In the genomic region with DNA sequence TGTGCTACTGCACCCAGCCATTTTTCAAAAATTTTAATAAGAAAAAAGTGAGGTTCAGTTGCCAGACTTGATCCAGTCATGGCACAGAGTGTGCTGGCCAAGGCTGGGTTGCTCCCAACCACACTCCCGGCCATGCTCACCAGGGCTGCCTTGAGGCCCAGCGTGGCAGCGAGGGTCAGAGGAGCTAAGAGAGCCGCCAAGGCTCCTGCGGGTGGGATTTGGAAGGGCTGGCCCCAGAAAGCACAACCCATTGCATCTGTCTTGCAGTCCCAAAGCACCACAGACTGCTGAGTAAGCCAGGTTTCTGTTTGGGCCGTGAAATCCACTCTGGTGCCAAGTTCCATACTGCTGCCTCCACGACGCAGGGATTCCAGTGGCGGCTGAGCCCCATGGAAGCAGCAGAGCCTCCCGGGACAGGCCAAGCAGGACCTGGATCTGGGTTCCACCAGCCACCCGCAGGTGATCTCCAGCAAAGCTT, we compare ENCODE assay signal across 9 cellular contexts. TPM values are rescaled to one million over a fixed set of nuclear protein-coding genes. Genes with fewer than 3 reads are reported as not detected.
A peak's percentile ranks its signal among the peaks of the same experiment; 100 is the strongest.
DNase-seq lines count a peak whose midpoint lies in the region; ATAC-seq and TF ChIP-seq lines count a peak whose summit lies in the region.
"Had no signal": no experiment of that assay in that cellular context is flagged by ENCODE, and none has a peak within 500 bp of the region (broad histone marks: within the 10 kb centered on the region; RNA-seq: fewer than 3 reads in every experiment).

No MANE protein-coding gene starts in this region.

- peaks cover 64 to 91% (median 80%) of the 10 kb centered on the region in 7 donors for H3K4me1 Mint-ChIP-seq in naive thymus-derived CD4-positive, alpha-beta T cell
- H3K4me1 Mint-ChIP-seq in T-helper 2 cell treated with Interferon-gamma antibody and Interleukin-4, amounts not matched to agents 5 μg/mL and 100 μg/mL, for 36 hours (ENCODE audit: low read depth): peaks cover 60% of the 10 kb centered on the region

- H4K5ac ChIP-seq in IMR-90 (ENCODE audit: low read depth, low read length): peak overlapping the region; percentile 80

- POLR2A ChIA-PET in A673 (lab: Charles Lee; ENCODE audit: low non-redundant PET): interaction anchor here (0.6 kb wide), 1 partner anchor 141 kb away, joined by 14 read pairs; no protein-coding TSS in a partner anchor
- POLR2A ChIA-PET in IMR-90 (lab: Charles Lee; ENCODE audit: unreplicated experiment): no interaction called here
- POLR2A ChIA-PET in naive thymus-derived CD4-positive, alpha-beta T cell (lab: Charles Lee): no interaction called here

- H2AK5ac ChIP-seq in IMR-90 (ENCODE audit: low read depth, low read length): peak overlapping the region; percentile 97

- peaks cover 50% of the 10 kb centered on the region for H3K9me1 ChIP-seq in IMR-90 (ENCODE audit: insufficient read depth, low read length)

- no peak for ATAC-seq in IMR-90 (ENCODE audit: low read depth)
- no peak for ATAC-seq in naive thymus-derived CD4-positive, alpha-beta T cell

- H2BK20ac ChIP-seq in IMR-90 (ENCODE audit: low read depth, low read length): peak overlapping the region; percentile 89

- peak overlapping the region; percentile 98 for H2BK120ac ChIP-seq in IMR-90 (ENCODE audit: low read depth, low read length)

- H4K91ac ChIP-seq in IMR-90 (ENCODE audit: insufficient read depth, low read depth, low read length): peak overlapping the region; percentile 95

- peak overlapping the region; percentile 28 to 91 for H4K8ac ChIP-seq in IMR-90 (ENCODE audit: low read depth in 2 of 2, low read length in 2 of 2)

- TF ChIP-seq POLR2A in IMR-90 (IDR thresholded peaks at IDR 0.05; ENCODE audit: low read depth, low read length): no peak

- H3K9me3 Mint-ChIP-seq in naive thymus-derived CD4-positive, alpha-beta T cell: no peaks in the 10 kb centered on the region
- H3K9me3 Mint-ChIP-seq in T-helper 2 cell treated with Interferon-gamma antibody and Interleukin-4, amounts not matched to agents 5 μg/mL and 100 μg/mL, for 36 hours: no peaks in the 10 kb centered on the region

- peak overlapping the region; percentile 88 for H3K23ac ChIP-seq in IMR-90 (ENCODE audit: low read depth, low read length)

- peak overlapping the region; percentile 44 for H2AFZ ChIP-seq in IMR-90 (replicated peaks; ENCODE audit: low read length, poor library complexity)

- peak overlapping the region; percentile 51 for H3K56ac ChIP-seq in IMR-90 (ENCODE audit: extremely low read depth, insufficient read depth, low read length)

- H3K27ac Mint-ChIP-seq in naive thymus-derived CD4-positive, alpha-beta T cell: peak overlapping the region in 5 of 9 donors; percentile 45 to 79 (median 60)
- H3K27ac Mint-ChIP-seq in T-helper 2 cell treated with Interferon-gamma antibody and Interleukin-4, amounts not matched to agents 5 μg/mL and 100 μg/mL, for 36 hours: no peak overlapping the region

- H3K9me3 ChIP-seq in A673 (ENCODE audit: low read depth, low read length, poor library complexity, severe bottlenecking) (no peaks in the 10 kb centered on the region), IMR-90 (ENCODE audit: control insufficient read depth, insufficient read depth, low read length) (no peaks in the 10 kb centered on the region)
- H3K9me3 ChIP-seq in naive thymus-derived CD4-positive, alpha-beta T cell (ENCODE audit: control insufficient read depth in 2 of 3, low read length in 3 of 3): no peaks in the 10 kb centered on the region

- 72% methylated on average over 5 of the region's 11 CpGs; no CpG with 5 or more reads in 1 of the 2 experiments for WGBS in IMR-90 (ENCODE audit: extremely low coverage in 2 of 2, insufficient read length in 1 of 2), 2 experiments

- peaks cover 0 to 25% (median 5%) of the 10 kb centered on the region in 5 donors for H3K36me3 Mint-ChIP-seq in naive thymus-derived CD4-positive, alpha-beta T cell
- peaks cover 26% of the 10 kb centered on the region for H3K36me3 Mint-ChIP-seq in T-helper 2 cell treated with Interferon-gamma antibody and Interleukin-4, amounts not matched to agents 5 μg/mL and 100 μg/mL, for 36 hours (ENCODE audit: low read depth)

- H3K27ac ChIP-seq in A673 (ENCODE audit: low read depth, low read length, poor library complexity, severe bottlenecking): peak overlapping the region; percentile 32
- H3K27ac ChIP-seq in IMR-90 (ENCODE audit: insufficient read depth, low read length): peak overlapping the region; percentile 91
- peak overlapping the region; percentile 100 for H3K27ac ChIP-seq in brain microvascular endothelial cell
- H3K27ac ChIP-seq in naive thymus-derived CD4-positive, alpha-beta T cell (ENCODE audit: low read depth, low read length): no peak overlapping the region
- H3K27ac ChIP-seq: VCaP had no signal

- H3K79me1 ChIP-seq in IMR-90 (ENCODE audit: low read depth in 1 of 2, low read length in 2 of 2): peaks cover 52 to 78% of the 10 kb centered on the region in 2 experiments

- in situ Hi-C loops in IMR-90 (cut with MboI; ENCODE audit: low sequenced_read_pairs) (no loop called here), brain microvascular endothelial cell (cut with HindIII; ENCODE audit: low pct_ligation_motif_present, low sequenced_read_pairs) (no loop called here)

- CTCF ChIA-PET in A673 (lab: Charles Lee) (interaction anchor here (1.3 kb wide), 1 partner anchor 150 kb away, joined by 4 read pairs; no protein-coding TSS in a partner anchor), IMR-90 (lab: Yijun Ruan, JAX) (no interaction called here)
- CTCF ChIA-PET in naive thymus-derived CD4-positive, alpha-beta T cell (lab: Charles Lee): no interaction called here

- H3K27me3 ChIP-seq in A673 (replicated peaks; ENCODE audit: insufficient read depth, low read depth, low read length, poor library complexity): no peaks in the 10 kb centered on the region
- H3K27me3 ChIP-seq in IMR-90 (ENCODE audit: control insufficient read depth, insufficient read depth, low read length): no peaks in the 10 kb centered on the region
- H3K27me3 ChIP-seq in brain microvascular endothelial cell (replicated peaks): no peaks in the 10 kb centered on the region
- no peaks in the 10 kb centered on the region for H3K27me3 ChIP-seq in naive thymus-derived CD4-positive, alpha-beta T cell (ENCODE audit: control insufficient read depth in 2 of 2, insufficient read depth in 2 of 2, low read length in 2 of 2)

- H3K4me3 ChIP-seq in A673 (ENCODE audit: low read depth, low read length, poor library complexity, severe bottlenecking): no peak overlapping the region
- no peak overlapping the region for H3K4me3 ChIP-seq in IMR-90 (ENCODE audit: insufficient read depth, low read depth, low read length)
- H3K4me3 ChIP-seq in brain microvascular endothelial cell (ENCODE audit: low read depth, low read length): no peak overlapping the region
- H3K4me3 ChIP-seq in naive thymus-derived CD4-positive, alpha-beta T cell (ENCODE audit: low read length): no peak overlapping the region

- DNase-seq in A673 (ENCODE audit: low spot score) (peak; percentile 38), IMR-90 (peak; percentile 35), brain microvascular endothelial cell (no peak), iPS-NIHi11 (ENCODE audit: low spot score) (no peak), GM19240 (ENCODE audit: insufficient read length, low spot score) (no peak)
- no peak for DNase-seq in naive thymus-derived CD4-positive, alpha-beta T cell
- no peak for DNase-seq in T-helper 2 cell treated with Interferon-gamma antibody and Interleukin-4, amounts not matched to agents 5 μg/mL and 100 μg/mL, for 36 hours (ENCODE audit: low spot score)
- DNase-seq in activated CD8-positive, alpha-beta memory T cell treated with anti-CD3 and anti-CD28 coated beads, Interleukin-2, amount 50 U/mL, for 4 hours: no peak

- peak overlapping the region; percentile 95 for H2BK5ac ChIP-seq in IMR-90 (ENCODE audit: low read depth, low read length, poor library complexity, severe bottlenecking)

- H3K4me1 ChIP-seq in A673 (ENCODE audit: insufficient read depth, low read length, poor library complexity, severe bottlenecking) (peaks cover 62% of the 10 kb centered on the region), IMR-90 (ENCODE audit: control insufficient read depth, insufficient read depth, low read length) (peaks cover 55% of the 10 kb centered on the region)
- H3K4me1 ChIP-seq in naive thymus-derived CD4-positive, alpha-beta T cell (ENCODE audit: control insufficient read depth in 2 of 2, insufficient read depth in 2 of 2, low read length in 2 of 2): peaks cover 35 to 64% of the 10 kb centered on the region in 2 donors

- H3K27me3 Mint-ChIP-seq in naive thymus-derived CD4-positive, alpha-beta T cell: no peaks in the 10 kb centered on the region
- no peaks in the 10 kb centered on the region for H3K27me3 Mint-ChIP-seq in T-helper 2 cell treated with Interferon-gamma antibody and Interleukin-4, amounts not matched to agents 5 μg/mL and 100 μg/mL, for 36 hours (ENCODE audit: low read depth)

- peak overlapping the region; percentile 76 for H3K18ac ChIP-seq in IMR-90 (ENCODE audit: low read depth, low read length)

- peaks cover 13% of the 10 kb centered on the region for H4K20me1 ChIP-seq in IMR-90 (ENCODE audit: insufficient read depth, low read length)

- peak overlapping the region; percentile 95; the same call in 2 of the 3 replicates for H2BK15ac ChIP-seq in IMR-90 (ENCODE audit: low read depth, low read length)

- dilution Hi-C loops in IMR-90 (cut with HindIII; ENCODE audit: low sequenced_read_pairs, unreplicated experiment): no loop called here

- BruUV-seq in A673 (replicated peaks; lab: Mats Ljungman, UMichigan) (no TSS peak), IMR-90 (replicated peaks; lab: Mats Ljungman, UMichigan) (no TSS peak)

- H2AK9ac ChIP-seq in IMR-90 (replicated peaks; ENCODE audit: low read depth, low read length, poor library complexity): peak overlapping the region; percentile 76

- intact Hi-C loops in A673 (cut with micrococcal nuclease; ENCODE audit: unreplicated experiment): no loop called here
- intact Hi-C loops in IMR-90 (cut with micrococcal nuclease): no loop called here
- intact Hi-C loops in naive thymus-derived CD4-positive, alpha-beta T cell (cut with micrococcal nuclease): no loop called here

- peak overlapping the region; percentile 4; the same call in 1 of the 2 replicates for H3K9ac ChIP-seq in IMR-90 (ENCODE audit: low read depth, low read length)

- H3K4me2 ChIP-seq in IMR-90 (ENCODE audit: low read depth, low read length): no peak overlapping the region

- peak overlapping the region; percentile 95 for H3K14ac ChIP-seq in IMR-90 (replicated peaks; ENCODE audit: low read depth, low read length)

- TF ChIP-seq RAD21 in IMR-90 (IDR thresholded peaks at IDR 0.05; ENCODE audit: low read length): no peak

- peaks cover under 1% of the 10 kb centered on the region for H3K36me3 ChIP-seq in A673 (ENCODE audit: insufficient read depth, low read length, poor library complexity, severe bottlenecking)
- peaks cover 5% of the 10 kb centered on the region for H3K36me3 ChIP-seq in IMR-90 (ENCODE audit: control insufficient read depth, insufficient read depth, low read length)
- H3K36me3 ChIP-seq in brain microvascular endothelial cell (replicated peaks): no peaks in the 10 kb centered on the region
- H3K36me3 ChIP-seq in naive thymus-derived CD4-positive, alpha-beta T cell (ENCODE audit: control insufficient read depth in 2 of 3, insufficient read depth in 3 of 3, low read length in 3 of 3): peaks cover 0 to 11% (median 0%) of the 10 kb centered on the region in 3 experiments

- peak overlapping the region in 1 of 10 donors; percentile 33 for H3K4me3 Mint-ChIP-seq in naive thymus-derived CD4-positive, alpha-beta T cell
- H3K4me3 Mint-ChIP-seq in T-helper 2 cell treated with Interferon-gamma antibody and Interleukin-4, amounts not matched to agents 5 μg/mL and 100 μg/mL, for 36 hours: no peak overlapping the region

- peak overlapping the region; percentile 97 for H3K4ac ChIP-seq in IMR-90 (ENCODE audit: low read depth, low read length)

- TF ChIP-seq CTCF in A673 (conservative IDR thresholded peaks at IDR 0.05; ENCODE audit: low read depth, low read length) (no peak), IMR-90 (conservative IDR thresholded peaks at IDR 0.05; ENCODE audit: low read depth, low read length) (no peak), brain microvascular endothelial cell (IDR thresholded peaks at IDR 0.05; ENCODE audit: low read depth, low read length, missing control alignments) (no peak)

RNA-seq across cellular contexts. Expression of gene ZBTB17, which starts 22.6 kb away (rescaled TPM):
- 50.1 and 50.3 TPM in 2 replicates for total RNA-seq in A673 (2021)
- 26.3 and 29.7 TPM in 2 replicates for total RNA-seq in IMR-90 (2012; rRNA removed)
- 58.2 and 65.5 TPM in 2 replicates for polyA plus RNA-seq in IMR-90 (2012; rRNA removed)
- 27.1 and 37.4 TPM in 2 replicates for polyA plus RNA-seq in IMR-90 (2012; cell fraction: cytosol; rRNA removed)
- 190 and 417 TPM in 2 replicates for polyA plus RNA-seq in IMR-90 (2012; cell fraction: nucleus; rRNA removed; ENCODE audit: low replicate concordance)
- total RNA-seq in naive thymus-derived CD4-positive, alpha-beta T cell: 10 to 100 TPM; 47.3 to 85.1 (median 65.0) TPM
- polyA plus RNA-seq in naive thymus-derived CD4-positive, alpha-beta T cell: 10 to 100 TPM; 11.2 to 33.7 TPM

RNA-seq across cellular contexts. Expression of gene SRARP, which starts 50.7 kb away (rescaled TPM):
- total RNA-seq in A673 (2021): not detected in 2 replicates
- not detected in 2 replicates for total RNA-seq in IMR-90 (2012; rRNA removed)
- not detected in 2 replicates for polyA plus RNA-seq in IMR-90 (2012; rRNA removed)
- polyA plus RNA-seq in IMR-90 (2012; cell fraction: cytosol; rRNA removed): not detected in 2 replicates
- polyA plus RNA-seq in IMR-90 (2012; cell fraction: nucleus; rRNA removed; ENCODE audit: low replicate concordance): not detected in 2 replicates
- total RNA-seq in naive thymus-derived CD4-positive, alpha-beta T cell: not detected
- not detected for polyA plus RNA-seq in naive thymus-derived CD4-positive, alpha-beta T cell

Comparison
In these comparisons a context has a peak if more than half of its experiments do, and no peak if none do; other contexts are left out.
1. DNase-seq: peak in A673 (single experiment) and IMR-90 (single experiment); none in brain microvascular endothelial cell (single experiment), naive thymus-derived CD4-positive, alpha-beta T cell (0 of 9), T-helper 2 cell treated with Interferon-gamma antibody and Interleukin-4, amounts not matched to agents 5 μg/mL and 100 μg/mL, for 36 hours (single experiment), iPS-NIHi11 (single experiment), activated CD8-positive, alpha-beta memory T cell treated with anti-CD3 and anti-CD28 coated beads, Interleukin-2, amount 50 U/mL, for 4 hours (single experiment) and GM19240 (single experiment).